In the genomic region with DNA sequence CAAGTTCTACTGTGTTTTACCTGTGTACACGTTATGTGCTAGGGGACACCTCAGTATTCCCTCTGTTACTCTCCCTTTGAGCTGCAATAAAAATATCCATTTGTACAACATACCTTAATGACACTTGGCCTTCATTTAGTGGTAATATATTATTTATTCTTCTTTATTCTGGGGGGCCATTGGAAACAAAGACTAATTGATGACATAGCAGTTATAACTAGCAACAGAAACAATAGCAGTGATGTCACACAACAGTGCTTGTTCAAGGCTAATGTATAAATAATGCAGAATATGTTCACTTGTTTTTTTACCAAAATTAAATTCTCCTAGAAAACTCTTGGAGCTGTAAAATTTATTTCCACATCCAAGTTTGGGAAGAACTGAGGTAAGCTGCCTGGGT, we compare ENCODE assay signal across 2 cellular contexts.
TF ChIP-seq lines count a peak whose summit lies in the region.

No MANE protein-coding gene starts in this region.

TF ChIP-seq in HepG2, 621 proteins besides CTCF, POLR2A, EP300 and RAD21:
- TF ChIP-seq NONO (IDR thresholded peaks at IDR 0.05) (no peak), NONO (CRISPR knock-in tag; conservative IDR thresholded peaks at IDR 0.05) (no peak), MAFK (conservative IDR thresholded peaks at IDR 0.05 in 1 of 2, IDR thresholded peaks at IDR 0.05 in 1 of 2; ENCODE audit: low read length in 2 of 2) (peak; percentile 72 to 75; a peak in 3 of 4 replicates), MAFF (IDR thresholded peaks at IDR 0.05; ENCODE audit: low read depth, low read length) (peak; percentile 49; the same call in 1 of the 2 replicates)

TF ChIP-seq in IMR-90, 13 proteins besides CTCF, POLR2A, EP300 and RAD21:
- TF ChIP-seq MAFK (IDR thresholded peaks at IDR 0.05; ENCODE audit: low read depth, low read length) (peak; percentile 44), MAZ (IDR thresholded peaks at IDR 0.05; ENCODE audit: borderline replicate concordance, low read depth, low read length) (no peak)
